1 cellular context compared by ENCODE assay signal in the genomic region with DNA sequence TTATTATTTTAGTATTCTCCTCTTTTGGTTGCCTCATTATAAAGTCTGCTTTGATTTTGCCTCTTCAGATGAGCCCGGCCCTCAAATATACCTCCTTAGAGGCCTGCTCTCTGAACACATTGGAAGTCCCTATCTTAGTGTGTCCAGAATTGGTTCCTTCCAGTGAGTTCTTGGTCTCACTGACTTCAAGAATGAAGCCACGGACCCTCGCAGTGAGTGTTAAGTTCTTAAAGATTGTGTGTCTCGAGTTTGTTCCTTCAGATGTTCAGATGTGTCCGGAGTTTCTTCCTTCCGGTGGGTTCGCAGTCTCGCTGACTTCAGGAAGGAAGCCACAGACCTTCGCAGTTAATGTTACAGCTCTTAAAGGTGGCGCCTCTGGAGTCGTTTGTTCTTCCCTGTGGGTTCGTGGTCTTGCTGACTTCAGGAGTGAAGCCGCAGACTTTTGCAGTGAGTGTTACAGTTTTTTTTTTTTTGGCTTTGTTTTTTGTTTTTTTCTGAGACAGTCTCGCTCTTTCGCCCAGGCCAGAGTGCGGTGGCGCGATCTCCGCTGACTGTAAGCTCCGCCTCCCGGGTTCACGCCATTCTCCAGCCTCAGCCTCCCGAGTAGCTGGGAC.
TF ChIP-seq lines count a peak whose summit lies in the region.

No MANE protein-coding gene starts in this region.

TF ChIP-seq in HepG2, 621 proteins besides CTCF, POLR2A, EP300 and RAD21 (continued from another document):
- no peak for TF ChIP-seq ZNF605 (CRISPR knock-in tag; IDR thresholded peaks at IDR 0.05)
- TF ChIP-seq, protein P1, sequence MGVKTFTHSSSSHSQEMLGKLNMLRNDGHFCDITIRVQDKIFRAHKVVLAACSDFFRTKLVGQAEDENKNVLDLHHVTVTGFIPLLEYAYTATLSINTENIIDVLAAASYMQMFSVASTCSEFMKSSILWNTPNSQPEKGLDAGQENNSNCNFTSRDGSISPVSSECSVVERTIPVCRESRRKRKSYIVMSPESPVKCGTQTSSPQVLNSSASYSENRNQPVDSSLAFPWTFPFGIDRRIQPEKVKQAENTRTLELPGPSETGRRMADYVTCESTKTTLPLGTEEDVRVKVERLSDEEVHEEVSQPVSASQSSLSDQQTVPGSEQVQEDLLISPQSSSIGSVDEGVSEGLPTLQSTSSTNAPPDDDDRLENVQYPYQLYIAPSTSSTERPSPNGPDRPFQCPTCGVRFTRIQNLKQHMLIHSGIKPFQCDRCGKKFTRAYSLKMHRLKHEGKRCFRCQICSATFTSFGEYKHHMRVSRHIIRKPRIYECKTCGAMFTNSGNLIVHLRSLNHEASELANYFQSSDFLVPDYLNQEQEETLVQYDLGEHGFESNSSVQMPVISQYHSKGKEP (CRISPR knock-in tag; IDR thresholded peaks at IDR 0.05): no peak
- TF ChIP-seq NFYB (CRISPR knock-in tag; IDR thresholded peaks at IDR 0.05): no peak
- no peak for TF ChIP-seq XRCC5 (optimal IDR thresholded peaks at IDR 0.05; ENCODE audit: low read length)
- no peak for TF ChIP-seq DNMT1 (CRISPR knock-in tag; IDR thresholded peaks at IDR 0.05)
- TF ChIP-seq HOXD1 (CRISPR knock-in tag; IDR thresholded peaks at IDR 0.05): no peak
- TF ChIP-seq, protein P2, sequence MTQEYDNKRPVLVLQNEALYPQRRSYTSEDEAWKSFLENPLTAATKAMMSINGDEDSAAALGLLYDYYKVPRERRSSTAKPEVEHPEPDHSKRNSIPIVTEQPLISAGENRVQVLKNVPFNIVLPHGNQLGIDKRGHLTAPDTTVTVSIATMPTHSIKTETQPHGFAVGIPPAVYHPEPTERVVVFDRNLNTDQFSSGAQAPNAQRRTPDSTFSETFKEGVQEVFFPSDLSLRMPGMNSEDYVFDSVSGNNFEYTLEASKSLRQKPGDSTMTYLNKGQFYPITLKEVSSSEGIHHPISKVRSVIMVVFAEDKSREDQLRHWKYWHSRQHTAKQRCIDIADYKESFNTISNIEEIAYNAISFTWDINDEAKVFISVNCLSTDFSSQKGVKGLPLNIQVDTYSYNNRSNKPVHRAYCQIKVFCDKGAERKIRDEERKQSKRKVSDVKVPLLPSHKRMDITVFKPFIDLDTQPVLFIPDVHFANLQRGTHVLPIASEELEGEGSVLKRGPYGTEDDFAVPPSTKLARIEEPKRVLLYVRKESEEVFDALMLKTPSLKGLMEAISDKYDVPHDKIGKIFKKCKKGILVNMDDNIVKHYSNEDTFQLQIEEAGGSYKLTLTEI (CRISPR knock-in tag; conservative IDR thresholded peaks at IDR 0.05): no peak
- TF ChIP-seq NFKBIZ (CRISPR knock-in tag; IDR thresholded peaks at IDR 0.05): no peak
- no peak for TF ChIP-seq ZNF550 (CRISPR knock-in tag; IDR thresholded peaks at IDR 0.05; ENCODE audit: borderline replicate concordance)
- TF ChIP-seq ARHGAP35 (CRISPR knock-in tag; IDR thresholded peaks at IDR 0.05; ENCODE audit: borderline replicate concordance): no peak
